12 cellular contexts compared by ENCODE assay signal in genomic region chr15:55218068-55218467, GRCh38. TPM values are rescaled to one million over a fixed set of nuclear protein-coding genes. Genes with fewer than 3 reads are reported as not detected.
DNase-seq lines count a peak whose midpoint lies in the region; ATAC-seq and TF ChIP-seq lines count a peak whose summit lies in the region.
"Had no signal": no experiment of that assay in that cellular context is flagged by ENCODE, and none has a peak within 500 bp of the region (broad histone marks: within the 10 kb centered on the region; RNA-seq: fewer than 3 reads in every experiment).

No MANE protein-coding gene starts in this region.

- no peaks in the 10 kb centered on the region for H3K9me3 ChIP-seq in ascending aorta
- no peaks in the 10 kb centered on the region for H3K9me3 ChIP-seq in tibial artery
- no peaks in the 10 kb centered on the region for H3K9me3 ChIP-seq in suprapubic skin

- H3K27me3 Mint-ChIP-seq in activated naive CD8-positive, alpha-beta T cell treated with anti-CD3 and anti-CD28 coated beads, Interleukin-2, amount 10 ng/mL, durations not matched to agents 7 days and 5 days, result no peaks in the 10 kb centered on the region
- H3K27me3 Mint-ChIP-seq in activated naive CD8-positive, alpha-beta T cell treated with anti-CD3 and anti-CD28 coated beads for 36 hours, result no peaks in the 10 kb centered on the region
- H3K27me3 Mint-ChIP-seq: type B pancreatic cell had no signal

- H3K27me3 ChIP-seq in ascending aorta (no peaks in the 10 kb centered on the region), tibial artery (no peaks in the 10 kb centered on the region), suprapubic skin (no peaks in the 10 kb centered on the region)

- H3K27ac ChIP-seq in ascending aorta (peak overlapping the region; percentile 3 to 46), tibial artery (peak overlapping the region; percentile 16 to 25), suprapubic skin (no peak overlapping the region)

- H3K27ac Mint-ChIP-seq in activated naive CD8-positive, alpha-beta T cell treated with anti-CD3 and anti-CD28 coated beads, Interleukin-2, amount 10 ng/mL, durations not matched to agents 7 days and 5 days, result no peak overlapping the region
- H3K27ac Mint-ChIP-seq in activated naive CD8-positive, alpha-beta T cell treated with anti-CD3 and anti-CD28 coated beads for 36 hours, result no peak overlapping the region
- H3K27ac Mint-ChIP-seq: nephron, type B pancreatic cell had no signal

- H3K9me3 Mint-ChIP-seq in activated naive CD8-positive, alpha-beta T cell treated with anti-CD3 and anti-CD28 coated beads, Interleukin-2, amount 10 ng/mL, durations not matched to agents 7 days and 5 days, result no peaks in the 10 kb centered on the region
- H3K9me3 Mint-ChIP-seq in activated naive CD8-positive, alpha-beta T cell treated with anti-CD3 and anti-CD28 coated beads for 36 hours, result no peaks in the 10 kb centered on the region
- H3K9me3 Mint-ChIP-seq: nephron, type B pancreatic cell had no signal

- no peak for TF ChIP-seq EP300 in suprapubic skin (IDR thresholded peaks at IDR 0.05)

- H3K4me3 Mint-ChIP-seq in activated naive CD8-positive, alpha-beta T cell treated with anti-CD3 and anti-CD28 coated beads, Interleukin-2, amount 10 ng/mL, durations not matched to agents 7 days and 5 days, result peak overlapping the region; percentile 2
- H3K4me3 Mint-ChIP-seq in activated naive CD8-positive, alpha-beta T cell treated with anti-CD3 and anti-CD28 coated beads for 36 hours, result no peak overlapping the region
- H3K4me3 Mint-ChIP-seq: nephron, type B pancreatic cell had no signal

- 64% methylated on average over 2 of the region's 2 CpGs for WGBS in suprapubic skin

- H3K4me3 ChIP-seq in ascending aorta, result no peak overlapping the region
- no peak overlapping the region for H3K4me3 ChIP-seq in tibial artery
- no peak overlapping the region for H3K4me3 ChIP-seq in suprapubic skin

- peaks cover 30% of the 10 kb centered on the region for H3K36me3 Mint-ChIP-seq in activated naive CD8-positive, alpha-beta T cell treated with anti-CD3 and anti-CD28 coated beads, Interleukin-2, amount 10 ng/mL, durations not matched to agents 7 days and 5 days
- peaks cover 40% of the 10 kb centered on the region for H3K36me3 Mint-ChIP-seq in activated naive CD8-positive, alpha-beta T cell treated with anti-CD3 and anti-CD28 coated beads for 36 hours
- H3K36me3 Mint-ChIP-seq: type B pancreatic cell had no signal

- no peak for TF ChIP-seq POLR2A in suprapubic skin (IDR thresholded peaks at IDR 0.05)

- POLR2A ChIA-PET in activated naive CD8-positive, alpha-beta T cell treated with anti-CD3 and anti-CD28 coated beads, Interleukin-2, amount 10 ng/mL, durations not matched to agents 7 days and 5 days (lab: Charles Lee), result interaction anchor here (1.2 kb wide), 2 partner anchors 59 to 71 kb away, joined by 4 to 5 read pairs; no protein-coding TSS in a partner anchor

- H3K4me1 Mint-ChIP-seq in activated naive CD8-positive, alpha-beta T cell treated with anti-CD3 and anti-CD28 coated beads, Interleukin-2, amount 10 ng/mL, durations not matched to agents 7 days and 5 days, result peaks cover 43% of the 10 kb centered on the region
- peaks cover 38% of the 10 kb centered on the region for H3K4me1 Mint-ChIP-seq in activated naive CD8-positive, alpha-beta T cell treated with anti-CD3 and anti-CD28 coated beads for 36 hours
- H3K4me1 Mint-ChIP-seq: nephron had no signal

- TF ChIP-seq CTCF in ascending aorta (IDR thresholded peaks at IDR 0.05), result no peak
- TF ChIP-seq CTCF in tibial artery (IDR thresholded peaks at IDR 0.05), result no peak
- no peak for TF ChIP-seq CTCF in suprapubic skin (IDR thresholded peaks at IDR 0.05)

- H3K36me3 ChIP-seq in ascending aorta (peaks cover 2 to 14% of the 10 kb centered on the region in 2 donors), tibial artery (peaks cover 0 to 13% (median 0%) of the 10 kb centered on the region in 3 donors), suprapubic skin (no peaks in the 10 kb centered on the region)

- no peak for DNase-seq in activated naive CD8-positive, alpha-beta T cell treated with anti-CD3 and anti-CD28 coated beads, Interleukin-2, amount 10 ng/mL, durations not matched to agents 7 days and 5 days
- no peak for DNase-seq in activated naive CD8-positive, alpha-beta T cell treated with anti-CD3 and anti-CD28 coated beads for 36 hours
- no peak for DNase-seq in ascending aorta (ENCODE audit: low spot score in 2 of 2)
- DNase-seq in left kidney (ENCODE audit: low read depth, low spot score), result peak; percentile 5
- no peak for DNase-seq in tibial artery
- no peak for DNase-seq in suprapubic skin (ENCODE audit: low spot score in 2 of 2)
- DNase-seq: right cardiac atrium; stimulated activated CD4-positive, alpha-beta T cell treated with anti-CD3 and anti-CD28 coated beads, Interleukin-1b, Interleukin-23, amount 100 ng/mL, for 48 hours had no signal

- intact Hi-C loops in ascending aorta (cut with DNase I), result loop anchor here (5.0 kb wide), 1 partner anchor 219 kb away; no protein-coding TSS in a partner anchor
- intact Hi-C loops in tibial artery (cut with DNase I; ENCODE audit: low total_unique reads), result no loop called here

- H3K4me1 ChIP-seq in ascending aorta (peaks cover 0 to 4% of the 10 kb centered on the region in 2 donors), tibial artery (peaks cover 0 to 13% (median 7%) of the 10 kb centered on the region in 4 donors), suprapubic skin (peaks cover 15% of the 10 kb centered on the region)

- ATAC-seq in activated naive CD8-positive, alpha-beta T cell treated with anti-CD3 and anti-CD28 coated beads, Interleukin-2, amount 10 ng/mL, durations not matched to agents 7 days and 5 days (ENCODE audit: low read depth), result no peak
- ATAC-seq in GM19395 (IDR thresholded peaks at IDR 0.05; ENCODE audit: unreplicated experiment), result no peak
- no peak for ATAC-seq in HG03108 (IDR thresholded peaks at IDR 0.05; ENCODE audit: unreplicated experiment)

RNA-seq across cellular contexts. Expression of gene RSL24D1, which starts 21.3 kb away (rescaled TPM):
- 10 to 100 TPM; 90.8 to 96.0 TPM for total RNA-seq in activated naive CD8-positive, alpha-beta T cell treated with anti-CD3 and anti-CD28 coated beads, Interleukin-2, amount 10 ng/mL, durations not matched to agents 7 days and 5 days
- total RNA-seq in activated naive CD8-positive, alpha-beta T cell treated with anti-CD3 and anti-CD28 coated beads for 36 hours, result 100 to 1,000 TPM; 179 to 181 TPM
- 15.3 TPM for total RNA-seq in ascending aorta
- total RNA-seq in suprapubic skin, result 10 to 100 TPM; 52.1 to 56.9 (median 53.7) TPM
